1 cellular context compared by ENCODE assay signal in genomic region chr5:81360640-81361039, GRCh38.
TF ChIP-seq lines count a peak whose summit lies in the region.

No MANE protein-coding gene starts in this region.

TF ChIP-seq in HepG2, 621 proteins besides CTCF, POLR2A, EP300 and RAD21:
- no peak for TF ChIP-seq ZNF557 (CRISPR knock-in tag; IDR thresholded peaks at IDR 0.05)
- no peak for TF ChIP-seq CENPBD1 (CRISPR knock-in tag; IDR thresholded peaks at IDR 0.05; ENCODE audit: borderline replicate concordance, low read depth)
- TF ChIP-seq JDP2 (CRISPR knock-in tag; IDR thresholded peaks at IDR 0.05; ENCODE audit: borderline replicate concordance): no peak
- no peak for TF ChIP-seq SMYD3 (CRISPR knock-in tag; IDR thresholded peaks at IDR 0.05)
- TF ChIP-seq ZNF180 (CRISPR knock-in tag; IDR thresholded peaks at IDR 0.05; ENCODE audit: borderline replicate concordance, low read depth): no peak
- TF ChIP-seq ARNTL (CRISPR knock-in tag; IDR thresholded peaks at IDR 0.05): no peak
- no peak for TF ChIP-seq ZIK1 (CRISPR knock-in tag; IDR thresholded peaks at IDR 0.05; ENCODE audit: borderline replicate concordance, low read depth)
- no peak for TF ChIP-seq ZNF563 (CRISPR knock-in tag; IDR thresholded peaks at IDR 0.05)
